In the genomic region with DNA sequence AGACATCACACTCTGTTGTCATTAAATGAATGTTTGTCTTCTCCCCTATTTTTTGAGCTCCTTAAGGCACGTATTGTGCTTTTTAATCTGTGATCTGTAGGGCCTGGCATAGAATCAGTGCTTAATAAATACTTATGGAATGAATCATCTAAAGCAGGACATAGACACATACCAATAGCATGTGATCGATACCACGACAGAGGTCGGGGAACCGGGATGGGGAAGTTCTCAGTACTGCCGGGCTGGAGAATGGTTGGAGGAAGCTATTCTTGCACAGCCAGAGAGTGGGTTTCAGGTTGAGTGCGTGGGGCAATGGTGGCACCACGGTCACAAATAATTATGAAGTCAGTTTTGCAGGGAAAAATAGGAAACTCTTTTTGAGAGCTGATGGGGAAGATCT, we compare ENCODE assay signal across 15 cellular contexts.
DNase-seq lines count a peak whose midpoint lies in the region; ATAC-seq and TF ChIP-seq lines count a peak whose summit lies in the region.
"Had no signal": no experiment of that assay in that cellular context is flagged by ENCODE, and none has a peak within 500 bp of the region (broad histone marks: within the 10 kb centered on the region; RNA-seq: fewer than 3 reads in every experiment).

No MANE protein-coding gene starts in this region.

- TF ChIP-seq CTCF in cardiac fibroblast (IDR thresholded peaks at IDR 0.05; ENCODE audit: low read depth, low read length): no peak

- no peak for ATAC-seq in GM21526 (IDR thresholded peaks at IDR 0.05; ENCODE audit: low FRiP score, unreplicated experiment)
- ATAC-seq: body of pancreas, esophagus mucosa, left colon had no signal

- no peak overlapping the region for H3K4me3 ChIP-seq in cardiac fibroblast (replicated peaks in 1 of 2; ENCODE audit: low read depth in 2 of 2, low read length in 2 of 2)
- H3K4me3 ChIP-seq: body of pancreas had no signal

- DNase-seq in AG20443 (ENCODE audit: low spot score) (peak; percentile 72), HK-2 (ENCODE audit: unreplicated experiment) (peak; percentile 54), cardiac fibroblast (ENCODE audit: low read depth in 2 of 2) (peak; percentile 51 to 59), kidney tubule cell (ENCODE audit: low spot score) (peak; percentile 89), HPDE6-E6E7 (ENCODE audit: extremely low spot score) (no peak), retina (no peak)
- DNase-seq in effector CD8-positive, alpha-beta T cell (lab: John Stamatoyannopoulos, UW): no peak
- DNase-seq: activated CD8-positive, alpha-beta memory T cell treated with anti-CD3 and anti-CD28 coated beads, Interleukin-2, amount 50 U/mL, for 48 hours; body of pancreas; KG1; left colon; NCI-H345; RPMI8226 had no signal

Comparison
In these comparisons a context has a peak if more than half of its experiments do, and no peak if none do; other contexts are left out.
1. DNase-seq: peak in AG20443 (single experiment), HK-2 (single experiment), cardiac fibroblast (2 of 2) and kidney tubule cell (single experiment); none in effector CD8-positive, alpha-beta T cell (single experiment), HPDE6-E6E7 (single experiment) and retina (single experiment).